In the genomic region with DNA sequence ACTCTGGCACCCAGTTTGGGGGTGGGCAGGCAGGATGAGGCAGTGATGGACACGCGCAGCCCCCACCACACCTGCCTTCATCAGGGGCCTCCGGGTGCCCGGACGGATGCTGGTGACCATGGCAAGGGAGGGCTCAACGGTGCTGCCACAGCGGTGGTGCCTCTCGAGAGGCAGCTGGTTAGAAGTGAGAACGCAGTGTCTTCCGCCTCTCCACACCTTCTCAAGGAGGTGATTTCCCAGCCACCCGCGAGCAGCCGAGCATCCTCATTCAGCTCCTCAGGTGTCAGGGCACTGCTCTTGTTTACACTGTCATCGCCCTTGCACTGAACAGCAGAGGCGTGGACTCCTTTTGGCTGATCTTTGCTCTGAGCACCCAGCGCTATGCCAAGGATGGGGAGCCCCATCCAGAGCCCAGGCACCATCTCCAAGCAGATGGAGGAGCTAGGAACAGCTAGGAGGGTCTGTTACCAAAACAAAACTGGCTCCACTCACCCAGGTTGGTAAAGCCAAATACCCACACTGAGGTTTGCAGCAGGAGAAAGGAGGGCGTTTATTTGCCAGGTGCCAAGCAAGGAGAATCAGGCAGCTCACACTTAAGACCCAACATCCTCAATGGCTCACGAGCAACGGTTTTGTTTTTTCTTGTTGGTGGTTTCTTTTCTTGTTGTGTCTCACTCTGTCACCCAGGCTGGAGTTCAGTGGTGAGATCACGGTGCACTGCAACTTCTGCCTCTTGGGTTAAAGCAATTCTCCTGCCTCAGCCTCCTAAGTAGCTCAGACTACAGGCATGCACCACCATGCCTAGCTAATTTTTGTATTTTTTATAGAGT, we compare ENCODE assay signal across 10 cellular contexts.
A peak's percentile ranks its signal among the peaks of the same experiment; 100 is the strongest.
DNase-seq lines count a peak whose midpoint lies in the region; ATAC-seq and TF ChIP-seq lines count a peak whose summit lies in the region.
"Had no signal": no experiment of that assay in that cellular context is flagged by ENCODE, and none has a peak within 500 bp of the region (broad histone marks: within the 10 kb centered on the region; RNA-seq: fewer than 3 reads in every experiment).

No MANE protein-coding gene starts in this region.

- 0 out of 2 replicates have a peak overlapping the region, but pooled peaks have one; percentile 2 for H3K4me2 ChIP-seq in KMS-11

- H3K27me3 ChIP-seq in KMS-11 (ENCODE audit: insufficient read depth, low read depth) = no peaks in the 10 kb centered on the region
- no peaks in the 10 kb centered on the region for H3K27me3 ChIP-seq in effector memory CD4-positive, alpha-beta T cell (replicated peaks; ENCODE audit: control insufficient read depth, insufficient read depth, low read length, poor library complexity, severe bottlenecking)

- TF ChIP-seq CTCF in KMS-11 (conservative IDR thresholded peaks at IDR 0.05; ENCODE audit: low read depth, low read length) = no peak

- no peaks in the 10 kb centered on the region for H3K36me3 ChIP-seq in KMS-11 (ENCODE audit: insufficient read depth)
- H3K36me3 ChIP-seq in effector memory CD4-positive, alpha-beta T cell (ENCODE audit: control insufficient read depth, insufficient read depth, low read length) = no peaks in the 10 kb centered on the region
- H3K36me3 ChIP-seq: lower lobe of right lung had no signal

- H4K20me1 ChIP-seq in KMS-11 (ENCODE audit: insufficient read depth) = no peaks in the 10 kb centered on the region

- no peak overlapping the region for H3K4me3 ChIP-seq in KMS-11 (IDR thresholded peaks at IDR 0.05; ENCODE audit: insufficient read depth, low read depth, low read length)
- no peak overlapping the region for H3K4me3 ChIP-seq in effector memory CD4-positive, alpha-beta T cell (ENCODE audit: insufficient read depth, low read depth, low read length, poor library complexity, severe bottlenecking)
- H3K4me3 ChIP-seq: lower lobe of right lung had no signal

- H3K9ac ChIP-seq in KMS-11 = no peak overlapping the region

- intact Hi-C loops in cardiac septum (cut with DNase I) = no loop called here

- H3K27ac ChIP-seq in KMS-11 = peak overlapping the region; percentile 12; the same call in 1 of the 2 replicates
- H3K27ac ChIP-seq in effector memory CD4-positive, alpha-beta T cell (ENCODE audit: insufficient read depth, low read length, poor library complexity, severe bottlenecking) = peak overlapping the region; percentile 66
- H3K27ac ChIP-seq: lower lobe of right lung had no signal

- DNase-seq in activated CD8-positive, alpha-beta memory T cell treated with anti-CD3 and anti-CD28 coated beads for 48 hours (ENCODE audit: low read depth in 2 of 3, low spot score in 2 of 3) = peak in 2 of 3 experiments; percentile 20 to 32
- DNase-seq in effector memory CD4-positive, alpha-beta T cell = peak; percentile 61 to 69 (median 66)
- peak; percentile 50 to 51 for DNase-seq in stimulated activated CD8-positive, alpha-beta memory T cell treated with anti-CD3 and anti-CD28 coated beads, Interleukin-2, amount 100 ng/mL, for 1 hour (ENCODE audit: low read depth in 2 of 2)
- DNase-seq in cardiac septum (ENCODE audit: low spot score) (no peak), ecto neural progenitor cell (ENCODE audit: low spot score) (no peak), ureter (ENCODE audit: low spot score) (no peak)
- DNase-seq: Karpas-422, lower lobe of right lung had no signal

- no peak for ATAC-seq in HG03039 (IDR thresholded peaks at IDR 0.05; ENCODE audit: unreplicated experiment)
- ATAC-seq: lower lobe of right lung had no signal

- H3K79me2 ChIP-seq in KMS-11 (ENCODE audit: insufficient read depth, low read depth) = no peaks in the 10 kb centered on the region

- no peak overlapping the region for H2AFZ ChIP-seq in KMS-11 (ENCODE audit: low read depth)

- H3K9me3 ChIP-seq in effector memory CD4-positive, alpha-beta T cell (ENCODE audit: control insufficient read depth, low read length) = no peaks in the 10 kb centered on the region
- H3K9me3 ChIP-seq: lower lobe of right lung had no signal

- peaks cover 13% of the 10 kb centered on the region for H3K4me1 ChIP-seq in KMS-11 (ENCODE audit: low read depth, poor library complexity, severe bottlenecking)
- peaks cover 13% of the 10 kb centered on the region for H3K4me1 ChIP-seq in effector memory CD4-positive, alpha-beta T cell (ENCODE audit: control insufficient read depth, insufficient read depth, low read length, poor library complexity, severe bottlenecking)

Comparison
In these comparisons a context has a peak if more than half of its experiments do, and no peak if none do; other contexts are left out.
1. DNase-seq: peak in activated CD8-positive, alpha-beta memory T cell treated with anti-CD3 and anti-CD28 coated beads for 48 hours (2 of 3), effector memory CD4-positive, alpha-beta T cell (3 of 3) and stimulated activated CD8-positive, alpha-beta memory T cell treated with anti-CD3 and anti-CD28 coated beads, Interleukin-2, amount 100 ng/mL, for 1 hour (2 of 2); none in cardiac septum (single experiment), ecto neural progenitor cell (single experiment) and ureter (single experiment).